Comparison of ENCODE assay signal across 34 cellular contexts in the genomic region with DNA sequence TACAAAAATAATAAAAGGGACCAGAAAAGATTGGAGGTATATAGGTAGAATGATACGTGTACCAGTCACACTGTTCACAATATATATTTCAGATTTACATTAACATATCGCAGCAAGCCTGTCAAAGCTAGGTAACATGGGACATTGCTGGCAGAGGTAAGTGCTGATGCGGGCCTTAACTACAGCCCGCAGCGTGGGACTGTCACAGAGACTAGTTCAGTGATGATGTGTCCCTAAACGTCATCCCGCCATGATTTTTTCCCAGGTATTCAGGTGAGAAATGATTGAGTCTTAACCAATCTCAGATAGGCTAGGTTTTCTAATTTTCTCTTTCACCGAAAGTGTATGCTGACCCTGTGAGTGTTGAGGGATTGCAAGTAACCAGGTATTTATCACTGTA.
"Had no signal": no experiment of that assay in that cellular context is flagged by ENCODE, and none has a peak within 500 bp of the region (broad histone marks: within the 10 kb centered on the region; RNA-seq: fewer than 3 reads in every experiment).

No MANE protein-coding gene starts in this region.

- H3K9me3 ChIP-seq: MG63 had no signal

- H3K4me2 ChIP-seq: KMS-11 had no signal

- H3K9ac ChIP-seq: KMS-11 had no signal

- H3K36me3 ChIP-seq: MG63 had no signal

- H3K27me3 ChIP-seq: MG63 had no signal

- H3K27ac ChIP-seq: KMS-11 had no signal

- H3K4me3 ChIP-seq: MG63 had no signal

- DNase-seq: Karpas-422, Kasumi-1, MG63, MM.1S, MV-4-11, NCI-H1048, NCI-H1092, NCI-H1092 treated with DMSO at 0.1 percent for 48 hours, NCI-H1105, NCI-H1105 treated with DMSO at 0.1 percent for 48 hours, NCI-H1417, NCI-H1417 treated with DMSO at 0.1 percent for 48 hours, NCI-H1436, NCI-H146, NCI-H1694, NCI-H1694 treated with DMSO at 0.1 percent for 48 hours, NCI-H187, NCI-H187 treated with DMSO at 0.1 percent for 48 hours, NCI-H1930, NCI-H2029, NCI-H2029 treated with DMSO at 0.1 percent for 48 hours, NCI-H2081, NCI-H2081 treated with DMSO at 0.1 percent for 48 hours, NCI-H2107, NCI-H2171, NCI-H2171 treated with DMSO at 0.1 percent for 48 hours, NCI-H2227 treated with DMSO at 0.1 percent for 48 hours, NCI-H226, NCI-H345, NCI-H446, NCI-H446 treated with DMSO at 0.1 percent for 48 hours, NCI-H510A, NCI-H510A treated with DMSO at 0.1 percent for 48 hours had no signal
